Comparison of ENCODE assay signal across 11 cellular contexts in the genomic region with DNA sequence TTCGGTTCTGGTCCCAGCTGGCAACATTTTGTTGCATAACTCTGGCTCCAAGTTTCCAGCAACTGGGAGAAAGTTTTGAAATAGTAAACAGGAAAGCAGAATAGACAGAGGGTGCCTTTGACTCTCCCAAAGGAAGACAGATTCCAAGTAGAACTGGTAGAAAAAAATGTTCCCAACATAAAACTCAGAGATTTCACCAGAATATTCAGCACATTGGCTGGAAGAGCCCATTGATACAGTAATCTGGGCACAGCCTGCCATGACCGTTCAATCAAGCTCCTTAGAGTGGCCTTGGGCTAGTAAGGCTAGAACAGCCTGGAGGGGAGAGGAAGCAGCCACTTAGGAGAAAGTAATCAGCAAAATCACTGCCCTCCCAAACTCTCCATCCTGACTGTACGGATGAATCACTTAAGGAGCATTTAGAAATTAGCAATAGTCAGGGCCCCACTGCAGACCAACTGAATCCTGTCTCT.
DNase-seq lines count a peak whose midpoint lies in the region; ATAC-seq and TF ChIP-seq lines count a peak whose summit lies in the region.
"Had no signal": no experiment of that assay in that cellular context is flagged by ENCODE, and none has a peak within 500 bp of the region (broad histone marks: within the 10 kb centered on the region; RNA-seq: fewer than 3 reads in every experiment).

No MANE protein-coding gene starts in this region.

- H4K20me1 ChIP-seq in GM23248 (ENCODE audit: insufficient read depth) (no peaks in the 10 kb centered on the region), mammary epithelial cell (ENCODE audit: insufficient read depth, low read length) (no peaks in the 10 kb centered on the region), smooth muscle cell (ENCODE audit: low read depth) (no peaks in the 10 kb centered on the region)

- H3K27ac ChIP-seq in GM23248 (peak overlapping the region; percentile 85), mammary epithelial cell (ENCODE audit: insufficient read depth, low read depth, low read length) (no peak overlapping the region), smooth muscle cell (ENCODE audit: low read depth) (peak overlapping the region; percentile 96)
- H3K27ac ChIP-seq: epithelial cell of prostate had no signal

- H3K36me3 ChIP-seq in GM23248 (ENCODE audit: low read depth) (no peaks in the 10 kb centered on the region), mammary epithelial cell (ENCODE audit: insufficient read depth, low read length) (no peaks in the 10 kb centered on the region), smooth muscle cell (ENCODE audit: low read depth) (no peaks in the 10 kb centered on the region)

- H3K4me3 Mint-ChIP-seq in type B pancreatic cell: no peak overlapping the region

- H3K27ac Mint-ChIP-seq in type B pancreatic cell: no peak overlapping the region

- H3K4me2 ChIP-seq in GM23248 (ENCODE audit: unreplicated experiment) (peak overlapping the region; percentile 61), mammary epithelial cell (ENCODE audit: insufficient read depth, low read depth, low read length) (peak overlapping the region; percentile 34), smooth muscle cell (peak overlapping the region; percentile 62)

- H3K9me2 ChIP-seq in GM23248 (ENCODE audit: insufficient read depth): no peaks in the 10 kb centered on the region

- dilution Hi-C loops in mammary epithelial cell (cut with HindIII; ENCODE audit: low sequenced_read_pairs): no loop called here

- H3K9me3 Mint-ChIP-seq in type B pancreatic cell: peaks cover 14% of the 10 kb centered on the region

- 0 out of 2 replicates have a peak overlapping the region, but pooled peaks have one; percentile 11 for H3K4me3 ChIP-seq in GM23248
- no peak overlapping the region for H3K4me3 ChIP-seq in mammary epithelial cell (replicated peaks in 1 of 3; ENCODE audit: insufficient read depth in 1 of 3, low read depth in 2 of 3, low read length in 3 of 3)
- no peak overlapping the region for H3K4me3 ChIP-seq in smooth muscle cell

- H3K79me2 ChIP-seq in GM23248 (ENCODE audit: insufficient read depth): no peaks in the 10 kb centered on the region
- no peaks in the 10 kb centered on the region for H3K79me2 ChIP-seq in mammary epithelial cell (ENCODE audit: insufficient read depth, low read length)
- no peaks in the 10 kb centered on the region for H3K79me2 ChIP-seq in smooth muscle cell (ENCODE audit: low read depth)

- CTCF ChIA-PET in mammary epithelial cell (lab: Charles Lee; ENCODE audit: low non-redundant PET): no interaction called here

- H3K36me3 Mint-ChIP-seq in type B pancreatic cell: peaks cover 7% of the 10 kb centered on the region

- TF ChIP-seq CTCF in mammary epithelial cell (conservative IDR thresholded peaks at IDR 0.05 in 1 of 2, IDR thresholded peaks at IDR 0.05 in 1 of 2; ENCODE audit: extremely low read depth in 1 of 2, insufficient read depth in 1 of 2, low read depth in 1 of 2, low read length in 2 of 2) (no peak), smooth muscle cell (IDR thresholded peaks at IDR 0.05; ENCODE audit: borderline replicate concordance, insufficient read depth, poor library complexity, severe bottlenecking) (no peak), type B pancreatic cell (conservative IDR thresholded peaks at IDR 0.05) (no peak)

- peaks cover 4% of the 10 kb centered on the region for H3K27me3 Mint-ChIP-seq in type B pancreatic cell

- peaks cover 13% of the 10 kb centered on the region for H3K4me1 Mint-ChIP-seq in type B pancreatic cell (ENCODE audit: unreplicated experiment)

- no TSS peak for BruUV-seq in mammary epithelial cell (replicated peaks; lab: Mats Ljungman, UMichigan)

- DNase-seq in GM23248 (peak; percentile 88), mammary epithelial cell (peak; percentile 56), iris pigment epithelial cell (ENCODE audit: low read depth) (peak; percentile 66), smooth muscle cell (lab: John Stamatoyannopoulos, UW; ENCODE audit: unreplicated experiment) (no peak), superior temporal gyrus (ENCODE audit: extremely low spot score) (no peak), type B pancreatic cell (ENCODE audit: extremely low spot score, unreplicated experiment) (no peak)
- DNase-seq: activated effector memory CD4-positive, alpha-beta T cell treated with anti-CD3 and anti-CD28 coated beads, Interleukin-2, amount 50 U/mL, for 16 hours; Caco-2 had no signal

- 4 to 6% methylated on average over 3 of the region's 3 CpGs for WGBS in GM23248 (ENCODE audit: low coverage in 1 of 2, low lambda C conversion rate in 2 of 2, missing lambda C conversion rate in 2 of 2), 2 experiments
- 8% methylated on average over 2 of the region's 3 CpGs for WGBS in mammary epithelial cell (ENCODE audit: low coverage, missing lambda C conversion rate)
- 26% methylated on average over 3 of the region's 3 CpGs for WGBS in smooth muscle cell (ENCODE audit: low lambda C conversion rate)

- H3K9me3 ChIP-seq in GM23248 (ENCODE audit: low read depth) (no peaks in the 10 kb centered on the region), mammary epithelial cell (replicated peaks; ENCODE audit: insufficient read depth, low read length) (no peaks in the 10 kb centered on the region), smooth muscle cell (replicated peaks; ENCODE audit: low read depth) (no peaks in the 10 kb centered on the region)
- H3K9me3 ChIP-seq: Caco-2 had no signal

- H2AFZ ChIP-seq in GM23248: peak overlapping the region; percentile 47
- H2AFZ ChIP-seq in mammary epithelial cell (ENCODE audit: low read depth, low read length): peak overlapping the region; percentile 54
- no peak overlapping the region for H2AFZ ChIP-seq in smooth muscle cell (ENCODE audit: low read depth)

- intact Hi-C loops in mammary epithelial cell (cut with micrococcal nuclease): no loop called here

- in situ Hi-C loops in GM23248 (cut with MboI) (no loop called here), mammary epithelial cell (cut with MboI; ENCODE audit: low sequenced_read_pairs in 2 of 2) (no loop called here)

- ATAC-seq in GM19035 (IDR thresholded peaks at IDR 0.05; ENCODE audit: unreplicated experiment): no peak
- no peak for ATAC-seq in GM21526 (IDR thresholded peaks at IDR 0.05; ENCODE audit: low FRiP score, unreplicated experiment)

- H3F3A ChIP-seq in GM23248 (ENCODE audit: insufficient read depth) (peaks cover 23% of the 10 kb centered on the region), smooth muscle cell (ENCODE audit: low read depth) (peaks cover 34% of the 10 kb centered on the region)

- H3K4me1 ChIP-seq in GM23248 (ENCODE audit: insufficient read depth): peaks cover 28% of the 10 kb centered on the region
- peaks cover 34% of the 10 kb centered on the region for H3K4me1 ChIP-seq in mammary epithelial cell (ENCODE audit: insufficient read depth, low read length)
- H3K4me1 ChIP-seq in smooth muscle cell (ENCODE audit: low read depth): peaks cover 8% of the 10 kb centered on the region
- H3K4me1 ChIP-seq: Caco-2 had no signal

- H3K9ac ChIP-seq in GM23248: peak overlapping the region; percentile 60
- no peak overlapping the region for H3K9ac ChIP-seq in mammary epithelial cell (ENCODE audit: insufficient read depth, low read length)
- H3K9ac ChIP-seq in smooth muscle cell (ENCODE audit: low read depth): peak overlapping the region; percentile 49

- no peaks in the 10 kb centered on the region for H3K27me3 ChIP-seq in GM23248 (replicated peaks; ENCODE audit: insufficient read depth)
- no peaks in the 10 kb centered on the region for H3K27me3 ChIP-seq in mammary epithelial cell (ENCODE audit: insufficient read depth, low read length)
- no peaks in the 10 kb centered on the region for H3K27me3 ChIP-seq in smooth muscle cell (ENCODE audit: low read depth)

Comparison
In these comparisons a context has a peak if more than half of its experiments do, and no peak if none do; other contexts are left out.
1. DNase-seq: peak in GM23248 (single experiment), mammary epithelial cell (single experiment) and iris pigment epithelial cell (single experiment); none in smooth muscle cell (single experiment), superior temporal gyrus (single experiment) and type B pancreatic cell (single experiment).
2. Peak in every context shown above with its lines, with median percentiles within 50 percentile points of each other: H3K4me2 ChIP-seq.